In the genomic region with DNA sequence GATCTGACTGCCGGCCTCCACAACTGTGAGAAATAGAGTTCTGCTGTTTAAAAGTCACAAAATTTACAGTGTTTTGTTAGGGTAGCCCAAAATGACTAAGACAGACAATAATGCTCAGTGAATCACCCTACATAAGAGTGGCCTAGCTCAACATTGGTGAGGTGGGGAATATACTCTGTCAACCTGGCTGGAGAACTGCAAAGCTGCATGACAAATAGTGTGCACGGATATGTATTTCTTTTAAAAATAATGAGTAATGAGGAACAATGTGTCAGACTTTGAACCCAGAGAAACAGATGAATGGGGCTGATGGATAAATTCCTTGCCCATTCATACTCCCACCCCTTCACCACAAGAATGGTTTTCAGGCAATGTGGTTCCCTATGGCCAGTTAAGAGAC, we compare ENCODE assay signal across 27 cellular contexts.
A peak's percentile ranks its signal among the peaks of the same experiment; 100 is the strongest.
DNase-seq lines count a peak whose midpoint lies in the region; ATAC-seq and TF ChIP-seq lines count a peak whose summit lies in the region.
"Had no signal": no experiment of that assay in that cellular context is flagged by ENCODE, and none has a peak within 500 bp of the region (broad histone marks: within the 10 kb centered on the region; RNA-seq: fewer than 3 reads in every experiment).

No MANE protein-coding gene starts in this region.

- TF ChIP-seq RAD21 in SK-N-SH (IDR thresholded peaks at IDR 0.05; ENCODE audit: low read length), result no peak

- H3K9me2 ChIP-seq in SK-N-SH, result no peaks in the 10 kb centered on the region

- no peak overlapping the region for H3K4me3 Mint-ChIP-seq in chondrocyte (ENCODE audit: unreplicated experiment)
- H3K4me3 Mint-ChIP-seq: activated CD8-positive, alpha-beta memory T cell treated with anti-CD3 and anti-CD28 coated beads, Interleukin-2, amount 10 ng/mL, durations not matched to agents 7 days and 5 days; activated naive CD4-positive, alpha-beta T cell treated with anti-CD3 and anti-CD28 coated beads for 36 hours; B cell; naive thymus-derived CD8-positive, alpha-beta T cell had no signal

- H3K4me1 ChIP-seq in SK-N-SH (ENCODE audit: control insufficient read depth in 1 of 2, insufficient read depth in 2 of 2, low read depth in 1 of 2, low read length in 1 of 2), result no peaks in the 10 kb centered on the region
- H3K4me1 ChIP-seq in smooth muscle cell (ENCODE audit: low read depth), result peaks cover 9% of the 10 kb centered on the region
- H3K4me1 ChIP-seq: left ventricle myocardium inferior had no signal

- TF ChIP-seq CTCF in SK-N-SH (IDR thresholded peaks at IDR 0.05) (no peak), epithelial cell of esophagus (IDR thresholded peaks at IDR 0.05; ENCODE audit: insufficient read depth, low read depth, low read length, missing control alignments) (no peak), smooth muscle cell (IDR thresholded peaks at IDR 0.05; ENCODE audit: borderline replicate concordance, insufficient read depth, poor library complexity, severe bottlenecking) (no peak), chondrocyte (IDR thresholded peaks at IDR 0.05) (no peak), RWPE1 (conservative IDR thresholded peaks at IDR 0.05; ENCODE audit: low read depth) (no peak)

- 33% methylated on average over 2 of the region's 2 CpGs for WGBS in SK-N-SH (ENCODE audit: low lambda C conversion rate)
- WGBS in smooth muscle cell (ENCODE audit: low lambda C conversion rate), result 64% methylated on average over 2 of the region's 2 CpGs

- H3F3A ChIP-seq in SK-N-SH (replicated peaks; ENCODE audit: insufficient read depth) (peaks cover 7% of the 10 kb centered on the region), smooth muscle cell (ENCODE audit: low read depth) (no peaks in the 10 kb centered on the region)

- no peaks in the 10 kb centered on the region for H3K9me3 ChIP-seq in SK-N-SH
- H3K9me3 ChIP-seq in smooth muscle cell (replicated peaks; ENCODE audit: low read depth), result peaks cover 6% of the 10 kb centered on the region

- H3K79me2 ChIP-seq in SK-N-SH (ENCODE audit: insufficient read depth) (no peaks in the 10 kb centered on the region), smooth muscle cell (ENCODE audit: low read depth) (no peaks in the 10 kb centered on the region)

- no peak overlapping the region for H2AFZ ChIP-seq in SK-N-SH (ENCODE audit: low read depth)
- H2AFZ ChIP-seq in smooth muscle cell (ENCODE audit: low read depth), result no peak overlapping the region

- DNase-seq in SK-N-SH (no peak), NCI-H226 (peak; percentile 3), epithelial cell of esophagus (ENCODE audit: low read depth) (peak; percentile 24), smooth muscle cell (lab: John Stamatoyannopoulos, UW; ENCODE audit: unreplicated experiment) (no peak), chondrocyte (ENCODE audit: low spot score) (no peak), RWPE1 (ENCODE audit: low spot score) (no peak)
- DNase-seq in effector CD4-positive, alpha-beta T cell, result no peak
- DNase-seq: activated CD4-positive, alpha-beta T cell treated with anti-CD3 and anti-CD28 coated beads, Interleukin-2, amount 50 U/mL, for 1 hour; activated CD8-positive, alpha-beta memory T cell treated with anti-CD3 and anti-CD28 coated beads, Interleukin-2, amount 10 ng/mL, durations not matched to agents 7 days and 5 days; activated naive CD4-positive, alpha-beta T cell treated with anti-CD3 and anti-CD28 coated beads for 36 hours; amniotic stem cell; caudate nucleus; dermis blood vessel endothelial cell; DMS79; GOT3; KBM-7; left ventricle myocardium inferior; naive thymus-derived CD8-positive, alpha-beta T cell; NCI-H2171; NCI-H524; stimulated activated CD4-positive, alpha-beta T cell treated with anti-CD3 and anti-CD28 coated beads, Interleukin-1b, Interleukin-23, amount 100 ng/mL, for 48 hours had no signal

- H4K20me1 ChIP-seq in SK-N-SH (ENCODE audit: insufficient read depth) (no peaks in the 10 kb centered on the region), smooth muscle cell (ENCODE audit: low read depth) (no peaks in the 10 kb centered on the region)

- H3K27me3 Mint-ChIP-seq in chondrocyte (ENCODE audit: low read depth), result peaks cover 4% of the 10 kb centered on the region
- H3K27me3 Mint-ChIP-seq: activated CD8-positive, alpha-beta memory T cell treated with anti-CD3 and anti-CD28 coated beads, Interleukin-2, amount 10 ng/mL, durations not matched to agents 7 days and 5 days had no signal

- no peaks in the 10 kb centered on the region for H3K27me3 ChIP-seq in SK-N-SH (ENCODE audit: insufficient read depth)
- H3K27me3 ChIP-seq in smooth muscle cell (ENCODE audit: low read depth), result no peaks in the 10 kb centered on the region

- no peak overlapping the region for H3K4me2 ChIP-seq in SK-N-SH
- no peak overlapping the region for H3K4me2 ChIP-seq in smooth muscle cell

- POLR2A ChIA-PET in SK-N-SH (lab: Yijun Ruan, JAX) (no interaction called here), RWPE1 (lab: Yijun Ruan, JAX; ENCODE audit: low non-redundant PET) (no interaction called here)

- H3K36me3 ChIP-seq in SK-N-SH (replicated peaks in 1 of 2; ENCODE audit: control insufficient read depth in 1 of 2, insufficient read depth in 2 of 2, low read length in 1 of 2) (no peaks in the 10 kb centered on the region), smooth muscle cell (ENCODE audit: low read depth) (no peaks in the 10 kb centered on the region)
- H3K36me3 ChIP-seq: left ventricle myocardium inferior had no signal

- no peaks in the 10 kb centered on the region for H3K36me3 Mint-ChIP-seq in chondrocyte (ENCODE audit: low read depth)
- H3K36me3 Mint-ChIP-seq: activated CD8-positive, alpha-beta memory T cell treated with anti-CD3 and anti-CD28 coated beads, Interleukin-2, amount 10 ng/mL, durations not matched to agents 7 days and 5 days; naive thymus-derived CD8-positive, alpha-beta T cell had no signal

- no peak overlapping the region for H3K4me3 ChIP-seq in SK-N-SH (ENCODE audit: low read depth in 2 of 2, low read length in 1 of 2)
- H3K4me3 ChIP-seq in epithelial cell of esophagus (ENCODE audit: low read length), result no peak overlapping the region
- no peak overlapping the region for H3K4me3 ChIP-seq in smooth muscle cell
- H3K4me3 ChIP-seq: left ventricle myocardium inferior, SK-N-MC, skin epidermis had no signal

- no peak; the same call in 2 of the 3 replicates for ATAC-seq in SK-N-SH treated with all-trans-retinoic acid at 6 μM for 48 hours
- ATAC-seq: activated CD8-positive, alpha-beta memory T cell treated with anti-CD3 and anti-CD28 coated beads, Interleukin-2, amount 10 ng/mL, durations not matched to agents 7 days and 5 days; naive thymus-derived CD8-positive, alpha-beta T cell had no signal

- no peak overlapping the region for H3K27ac Mint-ChIP-seq in chondrocyte (ENCODE audit: unreplicated experiment)
- H3K27ac Mint-ChIP-seq: activated CD8-positive, alpha-beta memory T cell treated with anti-CD3 and anti-CD28 coated beads, Interleukin-2, amount 10 ng/mL, durations not matched to agents 7 days and 5 days; activated naive CD4-positive, alpha-beta T cell treated with anti-CD3 and anti-CD28 coated beads for 36 hours; B cell; naive thymus-derived CD8-positive, alpha-beta T cell had no signal

- no peak overlapping the region for H3K9ac ChIP-seq in SK-N-SH
- no peak overlapping the region for H3K9ac ChIP-seq in smooth muscle cell (ENCODE audit: low read depth)

- peak in 1 of 2 experiments; percentile 54; a peak in 2 of 4 replicates for TF ChIP-seq EP300 in SK-N-SH (IDR thresholded peaks at IDR 0.05; ENCODE audit: borderline replicate concordance in 1 of 2, low read depth in 1 of 2, low read length in 1 of 2)

- peaks cover 6% of the 10 kb centered on the region for H3K9me3 Mint-ChIP-seq in chondrocyte (ENCODE audit: low read depth)

- CTCF ChIA-PET in SK-N-SH (lab: Yijun Ruan, JAX), result no interaction called here
- CTCF ChIA-PET in RWPE1 (lab: Yijun Ruan, JAX), result no interaction called here

- H3K27ac ChIP-seq in SK-N-SH (ENCODE audit: low read depth in 2 of 2, low read length in 1 of 2) (peak overlapping the region in 1 of 2 experiments; percentile 51; a peak in 2 of 4 replicates), smooth muscle cell (ENCODE audit: low read depth) (peak overlapping the region; percentile 14), RWPE1 (no peak overlapping the region)
- H3K27ac ChIP-seq: 22Rv1, left ventricle myocardium inferior, SK-N-MC, skin epidermis, VCaP had no signal

- H3K4me1 Mint-ChIP-seq in chondrocyte (ENCODE audit: low read depth), result no peaks in the 10 kb centered on the region
- H3K4me1 Mint-ChIP-seq: activated CD8-positive, alpha-beta memory T cell treated with anti-CD3 and anti-CD28 coated beads, Interleukin-2, amount 10 ng/mL, durations not matched to agents 7 days and 5 days; B cell; naive thymus-derived CD8-positive, alpha-beta T cell had no signal

TF ChIP-seq in SK-N-SH, 30 proteins besides CTCF, POLR2A, EP300 and RAD21 (continues in another document):
- TF ChIP-seq FOXJ3 (CRISPR knock-in tag; IDR thresholded peaks at IDR 0.05) (no peak), RCOR1 (IDR thresholded peaks at IDR 0.05; ENCODE audit: low read length) (no peak), JUND (IDR thresholded peaks at IDR 0.05) (peak; percentile 60), SIN3A (IDR thresholded peaks at IDR 0.05; ENCODE audit: borderline replicate concordance, low read depth, low read length) (no peak), TCF12 (IDR thresholded peaks at IDR 0.05) (peak; percentile 59), EZH2phosphoT487 (IDR thresholded peaks at IDR 0.05; ENCODE audit: borderline replicate concordance, low read depth) (no peak), TEAD4 (IDR thresholded peaks at IDR 0.05; ENCODE audit: borderline replicate concordance, insufficient read depth) (no peak)
- TF ChIP-seq, protein P1, sequence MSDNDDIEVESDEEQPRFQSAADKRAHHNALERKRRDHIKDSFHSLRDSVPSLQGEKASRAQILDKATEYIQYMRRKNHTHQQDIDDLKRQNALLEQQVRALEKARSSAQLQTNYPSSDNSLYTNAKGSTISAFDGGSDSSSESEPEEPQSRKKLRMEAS (IDR thresholded peaks at IDR 0.05; ENCODE audit: low read depth), result no peak

TF ChIP-seq in SK-N-SH treated with all-trans-retinoic acid at 6 μM for 48 hours, 23 proteins besides CTCF, POLR2A, EP300 and RAD21 (continues in another document):
- TF ChIP-seq, protein P2, sequence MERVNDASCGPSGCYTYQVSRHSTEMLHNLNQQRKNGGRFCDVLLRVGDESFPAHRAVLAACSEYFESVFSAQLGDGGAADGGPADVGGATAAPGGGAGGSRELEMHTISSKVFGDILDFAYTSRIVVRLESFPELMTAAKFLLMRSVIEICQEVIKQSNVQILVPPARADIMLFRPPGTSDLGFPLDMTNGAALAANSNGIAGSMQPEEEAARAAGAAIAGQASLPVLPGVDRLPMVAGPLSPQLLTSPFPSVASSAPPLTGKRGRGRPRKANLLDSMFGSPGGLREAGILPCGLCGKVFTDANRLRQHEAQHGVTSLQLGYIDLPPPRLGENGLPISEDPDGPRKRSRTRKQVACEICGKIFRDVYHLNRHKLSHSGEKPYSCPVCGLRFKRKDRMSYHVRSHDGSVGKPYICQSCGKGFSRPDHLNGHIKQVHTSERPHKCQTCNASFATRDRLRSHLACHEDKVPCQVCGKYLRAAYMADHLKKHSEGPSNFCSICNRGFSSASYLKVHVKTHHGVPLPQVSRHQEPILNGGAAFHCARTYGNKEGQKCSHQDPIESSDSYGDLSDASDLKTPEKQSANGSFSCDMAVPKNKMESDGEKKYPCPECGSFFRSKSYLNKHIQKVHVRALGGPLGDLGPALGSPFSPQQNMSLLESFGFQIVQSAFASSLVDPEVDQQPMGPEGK (CRISPR knock-in tag; IDR thresholded peaks at IDR 0.05; ENCODE audit: borderline replicate concordance), result no peak
- TF ChIP-seq ISL1 (CRISPR knock-in tag; IDR thresholded peaks at IDR 0.05) (no peak), ESRRG (CRISPR knock-in tag; IDR thresholded peaks at IDR 0.05) (no peak)

Comparison
In these comparisons a context has a peak if more than half of its experiments do, and no peak if none do; other contexts are left out.
1. DNase-seq: peak in NCI-H226 (single experiment) and epithelial cell of esophagus (single experiment); none in SK-N-SH (single experiment), smooth muscle cell (single experiment), chondrocyte (single experiment), effector CD4-positive, alpha-beta T cell (single experiment) and RWPE1 (single experiment).